Comparison of ENCODE assay signal across 8 cellular contexts in genomic region chr2:55047677-55048299, GRCh38. TPM values are rescaled to one million over a fixed set of nuclear protein-coding genes. Genes with fewer than 3 reads are reported as not detected.
DNase-seq lines count a peak whose midpoint lies in the region; ATAC-seq and TF ChIP-seq lines count a peak whose summit lies in the region.

No MANE protein-coding gene starts in this region.

- H3K79me1 ChIP-seq in H9 (ENCODE audit: insufficient read depth, low read depth, low read length, poor library complexity, severe bottlenecking): no peaks in the 10 kb centered on the region

- DNase-seq in AML-193 (lab: John Stamatoyannopoulos, UW): peak; percentile 89 to 90
- DNase-seq in H9: no peak
- peak; percentile 12 for DNase-seq in SK-N-DZ (ENCODE audit: low spot score)
- peak in 1 of 9 donors; percentile 12 for DNase-seq in naive thymus-derived CD4-positive, alpha-beta T cell
- DNase-seq in 8988T: no peak
- DNase-seq in NCI-H2196 (lab: John Stamatoyannopoulos, UW; ENCODE audit: unreplicated experiment): no peak

- H3K36me3 ChIP-seq in endocrine pancreas (ENCODE audit: control insufficient read depth, insufficient read depth, low read length): no peaks in the 10 kb centered on the region
- peaks cover 0 to 4% (median 0%) of the 10 kb centered on the region in 3 experiments for H3K36me3 ChIP-seq in naive thymus-derived CD4-positive, alpha-beta T cell (ENCODE audit: control insufficient read depth in 2 of 3, insufficient read depth in 3 of 3, low read length in 3 of 3)

- no peak overlapping the region for H2BK5ac ChIP-seq in H9 (ENCODE audit: insufficient read length, low read length)

- no peak overlapping the region for H4K5ac ChIP-seq in H9 (ENCODE audit: insufficient read length, low read depth, low read length)

- CTCF ChIA-PET in naive thymus-derived CD4-positive, alpha-beta T cell (lab: Charles Lee): interaction anchor here (0.6 to 3.5 kb wide), 10 partner anchors 20 to 381 kb away, joined by 3 to 21 read pairs (median 4); no protein-coding TSS in a partner anchor

- no peaks in the 10 kb centered on the region for H4K20me1 ChIP-seq in H9 (ENCODE audit: control insufficient read depth, insufficient read depth, insufficient read length)

- no peak overlapping the region for H3K56ac ChIP-seq in H9 (ENCODE audit: insufficient read length, low read depth, low read length)

- H3K4me3 Mint-ChIP-seq in H9: peak overlapping the region; percentile 99
- peak overlapping the region; percentile 85 to 100 (median 94) for H3K4me3 Mint-ChIP-seq in naive thymus-derived CD4-positive, alpha-beta T cell

- no peak overlapping the region for H4K91ac ChIP-seq in H9 (ENCODE audit: insufficient read length, low read depth, low read length)

- H2BK12ac ChIP-seq in H9 (ENCODE audit: insufficient read length, low read depth, low read length): no peak overlapping the region

- H3K27me3 ChIP-seq in H9 (ENCODE audit: insufficient read depth, low read length) (no peaks in the 10 kb centered on the region), endocrine pancreas (ENCODE audit: control insufficient read depth, insufficient read depth, low read length) (no peaks in the 10 kb centered on the region)
- H3K27me3 ChIP-seq in naive thymus-derived CD4-positive, alpha-beta T cell (ENCODE audit: control insufficient read depth in 2 of 2, insufficient read depth in 2 of 2, low read length in 2 of 2): no peaks in the 10 kb centered on the region

- H3K9me3 Mint-ChIP-seq in H9: no peaks in the 10 kb centered on the region; a peak in 2 of 5 replicates
- no peaks in the 10 kb centered on the region for H3K9me3 Mint-ChIP-seq in naive thymus-derived CD4-positive, alpha-beta T cell

- POLR2A ChIA-PET in naive thymus-derived CD4-positive, alpha-beta T cell (lab: Charles Lee): interaction anchor here (0.5 to 4.4 kb wide), 7 partner anchors 10 to 472 kb away, joined by 3 to 35 read pairs (median 5); partner anchors contain the start of genes CFAP36, CLHC1 and RPS27A

- no peak overlapping the region for H3K18ac ChIP-seq in H9 (ENCODE audit: insufficient read length, low read depth, low read length)

- H3K4me1 Mint-ChIP-seq in H9: peaks cover 44% of the 10 kb centered on the region in 2 experiments
- H3K4me1 Mint-ChIP-seq in naive thymus-derived CD4-positive, alpha-beta T cell: peaks cover 34 to 69% (median 59%) of the 10 kb centered on the region in 7 donors

- no peak for ATAC-seq in naive thymus-derived CD4-positive, alpha-beta T cell
- no peak for ATAC-seq in HG03175 (IDR thresholded peaks at IDR 0.05; ENCODE audit: unreplicated experiment)

- no peak overlapping the region for H4K8ac ChIP-seq in H9 (replicated peaks; ENCODE audit: insufficient read length, low read depth, low read length)

- H3K27me3 Mint-ChIP-seq in H9 (ENCODE audit: low read depth): peaks cover 1% of the 10 kb centered on the region; the same call in 1 of the 2 replicates
- H3K27me3 Mint-ChIP-seq in naive thymus-derived CD4-positive, alpha-beta T cell: no peaks in the 10 kb centered on the region

- no peak overlapping the region for H2AK5ac ChIP-seq in H9 (ENCODE audit: insufficient read length, low read length)

- H3K9me3 ChIP-seq in H9 (ENCODE audit: control insufficient read depth, low read depth, low read length) (no peaks in the 10 kb centered on the region), endocrine pancreas (ENCODE audit: control insufficient read depth, low read length) (no peaks in the 10 kb centered on the region)
- H3K9me3 ChIP-seq in naive thymus-derived CD4-positive, alpha-beta T cell (ENCODE audit: control insufficient read depth in 2 of 3, low read length in 3 of 3): no peaks in the 10 kb centered on the region

- WGBS in H9 (ENCODE audit: extremely low coverage, insufficient read length, low lambda C conversion rate): no CpG with 5 or more reads among the region's 9 CpGs

- H2BK120ac ChIP-seq in H9 (ENCODE audit: low read depth, low read length, poor library complexity, severe bottlenecking): no peak overlapping the region

- H3K4ac ChIP-seq in H9 (ENCODE audit: low read depth, low read length): no peak overlapping the region

- intact Hi-C loops in naive thymus-derived CD4-positive, alpha-beta T cell (cut with micrococcal nuclease): loop anchor here in 1 of 2 donors (10.0 kb wide), 1 partner anchor 1263 kb away; the partner anchor contains the start of genes ASB3 and ERLEC1

- peaks cover 0 to 11% (median 6%) of the 10 kb centered on the region in 3 experiments; a peak in 3 of 7 replicates for H3K36me3 Mint-ChIP-seq in H9 (ENCODE audit: insufficient read depth in 1 of 3, low read depth in 3 of 3)
- peaks cover 0 to 15% (median 0%) of the 10 kb centered on the region in 5 donors for H3K36me3 Mint-ChIP-seq in naive thymus-derived CD4-positive, alpha-beta T cell

- no peak overlapping the region for H3K14ac ChIP-seq in H9 (ENCODE audit: insufficient read depth, low read length)

- H3T11ph ChIP-seq in H9 (ENCODE audit: low read length): no peak overlapping the region

- H2AFZ ChIP-seq in H9 (ENCODE audit: low read length): no peak overlapping the region

- H3K27ac Mint-ChIP-seq in H9: no peak overlapping the region
- H3K27ac Mint-ChIP-seq in naive thymus-derived CD4-positive, alpha-beta T cell: peak overlapping the region in 8 of 9 donors; percentile 58 to 93 (median 84)

- TF ChIP-seq CTCF in H9 (conservative IDR thresholded peaks at IDR 0.05): no peak

- H3K79me2 ChIP-seq in H9 (ENCODE audit: insufficient read depth, low read length): peaks cover 49% of the 10 kb centered on the region

- H3K9ac ChIP-seq in H9 (ENCODE audit: extremely low read depth, insufficient read length, low read length) (peak overlapping the region; percentile 56), endocrine pancreas (ENCODE audit: control insufficient read depth, insufficient read depth, low read length) (no peak overlapping the region)

- H3K23ac ChIP-seq in H9 (ENCODE audit: insufficient read length, low read depth, low read length): no peak overlapping the region

- no peaks in the 10 kb centered on the region; the same call in 1 of the 2 replicates for H3K4me1 ChIP-seq in H9 (ENCODE audit: insufficient read depth, low read length)
- peaks cover 13% of the 10 kb centered on the region for H3K4me1 ChIP-seq in endocrine pancreas (ENCODE audit: control insufficient read depth, insufficient read depth, low read length)
- peaks cover 21 to 28% of the 10 kb centered on the region in 2 donors for H3K4me1 ChIP-seq in naive thymus-derived CD4-positive, alpha-beta T cell (ENCODE audit: control insufficient read depth in 2 of 2, insufficient read depth in 2 of 2, low read length in 2 of 2)

- H2BK20ac ChIP-seq in H9 (ENCODE audit: low read depth, low read length, poor library complexity, severe bottlenecking): no peak overlapping the region

- no peak overlapping the region for H2BK15ac ChIP-seq in H9 (ENCODE audit: low read depth, low read length)

- H3K27ac ChIP-seq in H9 (ENCODE audit: insufficient read length, low read depth, low read length): no peak overlapping the region
- H3K27ac ChIP-seq in naive thymus-derived CD4-positive, alpha-beta T cell (ENCODE audit: low read depth, low read length): peak overlapping the region; percentile 38

- peak overlapping the region; percentile 94 for H3K4me3 ChIP-seq in endocrine pancreas (ENCODE audit: control insufficient read depth, insufficient read depth, low read length)
- peak overlapping the region; percentile 34 for H3K4me3 ChIP-seq in naive thymus-derived CD4-positive, alpha-beta T cell (ENCODE audit: low read length)

- H3K23me2 ChIP-seq in H9 (ENCODE audit: insufficient read length, low read depth, low read length, poor library complexity, severe bottlenecking): peaks cover 14% of the 10 kb centered on the region

- H3K4me2 ChIP-seq in H9 (ENCODE audit: insufficient read depth, insufficient read length, low read length): peak overlapping the region; percentile 89

RNA-seq across cellular contexts. Expression of gene RTN4, which starts 2.5 kb away (rescaled TPM):
- total RNA-seq in H9 (2021): 200 and 205 TPM in 2 replicates
- polyA plus RNA-seq in SK-N-DZ (2014; cell fraction: cytosol; rRNA removed): 167 and 176 TPM in 2 replicates
- polyA plus RNA-seq in SK-N-DZ (2014; cell fraction: nucleus; rRNA removed): 101 and 109 TPM in 2 replicates
- total RNA-seq in naive thymus-derived CD4-positive, alpha-beta T cell: 100 to 1,000 TPM in 1 of 5 experiments, 10 to 100 TPM in 4; 59.6 to 100 (median 65.1) TPM
- 100 to 1,000 TPM in 1 of 2 donors, 10 to 100 TPM in 1; 61.2 to 126 TPM for polyA plus RNA-seq in naive thymus-derived CD4-positive, alpha-beta T cell

Comparison
In these comparisons a context has a peak if more than half of its experiments do, and no peak if none do; other contexts are left out.
1. DNase-seq: peak in AML-193 (2 of 2) and SK-N-DZ (single experiment); none in H9 (single experiment), 8988T (single experiment) and NCI-H2196 (single experiment).
2. H3K27ac Mint-ChIP-seq: peak in naive thymus-derived CD4-positive, alpha-beta T cell (8 of 9); none in H9 (0 of 3).